ENCODE assay signal across 10 cellular contexts in genomic region chr17:59848385-59848668, GRCh38. TPM values are rescaled to one million over a fixed set of nuclear protein-coding genes. Genes with fewer than 3 reads are reported as not detected.
DNase-seq lines count a peak whose midpoint lies in the region; ATAC-seq and TF ChIP-seq lines count a peak whose summit lies in the region.
"Had no signal": no experiment of that assay in that cellular context is flagged by ENCODE, and none has a peak within 500 bp of the region (broad histone marks: within the 10 kb centered on the region; RNA-seq: fewer than 3 reads in every experiment).

No MANE protein-coding gene starts in this region.

- no peaks in the 10 kb centered on the region for H3K27me3 Mint-ChIP-seq in activated CD4-positive, alpha-beta T cell treated with anti-CD3 and anti-CD28 coated beads, Interleukin-2, amount 10 ng/mL, durations not matched to agents 24 days and 14 days
- no peaks in the 10 kb centered on the region for H3K27me3 Mint-ChIP-seq in stimulated activated memory B cell treated with anti-CD40 and anti-IgM and Interleukin-4, amounts not matched to agents 10 μg/mL and 1 μg/mL and 100 μg/mL, for 72 hours

- TF ChIP-seq EP300 in esophagus muscularis mucosa (IDR thresholded peaks at IDR 0.05) = no peak

- CTCF ChIA-PET in Panc1 (lab: Charles Lee) = no interaction called here

- H3K9me3 ChIP-seq in Panc1 (ENCODE audit: control insufficient read depth, insufficient read depth, low read depth, low read length) = no peaks in the 10 kb centered on the region
- no peaks in the 10 kb centered on the region for H3K9me3 ChIP-seq in esophagus muscularis mucosa

- H3K4me3 ChIP-seq in Panc1 (ENCODE audit: low read depth in 2 of 2, low read length in 2 of 2) = no peak overlapping the region
- no peak overlapping the region for H3K4me3 ChIP-seq in esophagus muscularis mucosa

- in situ Hi-C loops in Panc1 (cut with HindIII; ENCODE audit: low pct_unique_long_range_greater_than_20kb, low sequenced_read_pairs) = no loop called here

- POLR2A ChIA-PET in Panc1 (lab: Charles Lee) = no interaction called here

- H3K4me1 ChIP-seq in Panc1 (ENCODE audit: control insufficient read depth, insufficient read depth, low read length) = peaks cover 72% of the 10 kb centered on the region
- peaks cover 39 to 73% (median 68%) of the 10 kb centered on the region in 4 donors for H3K4me1 ChIP-seq in esophagus muscularis mucosa

- no peak for TF ChIP-seq POLR2A in esophagus muscularis mucosa (IDR thresholded peaks at IDR 0.05; ENCODE audit: low read depth)

- TF ChIP-seq CTCF in Panc1 (IDR thresholded peaks at IDR 0.05) (no peak), esophagus muscularis mucosa (IDR thresholded peaks at IDR 0.05) (no peak)

- no peak for ATAC-seq in Panc1
- no peak for ATAC-seq in stimulated activated memory B cell treated with anti-CD40 and anti-IgM and Interleukin-4, amounts not matched to agents 10 μg/mL and 1 μg/mL and 100 μg/mL, for 72 hours
- no peak for ATAC-seq in HG03139 (IDR thresholded peaks at IDR 0.05; ENCODE audit: unreplicated experiment)
- ATAC-seq in HG02678 (IDR thresholded peaks at IDR 0.05; ENCODE audit: unreplicated experiment) = no peak

- H3K4me1 Mint-ChIP-seq in activated CD4-positive, alpha-beta T cell treated with anti-CD3 and anti-CD28 coated beads, Interleukin-2, amount 10 ng/mL, durations not matched to agents 24 days and 14 days = peaks cover 58% of the 10 kb centered on the region
- peaks cover 54% of the 10 kb centered on the region for H3K4me1 Mint-ChIP-seq in stimulated activated memory B cell treated with anti-CD40 and anti-IgM and Interleukin-4, amounts not matched to agents 10 μg/mL and 1 μg/mL and 100 μg/mL, for 72 hours

- H3K27ac Mint-ChIP-seq in activated CD4-positive, alpha-beta T cell treated with anti-CD3 and anti-CD28 coated beads, Interleukin-2, amount 10 ng/mL, durations not matched to agents 24 days and 14 days = peak overlapping the region; percentile 80
- peak overlapping the region; percentile 100 for H3K27ac Mint-ChIP-seq in stimulated activated memory B cell treated with anti-CD40 and anti-IgM and Interleukin-4, amounts not matched to agents 10 μg/mL and 1 μg/mL and 100 μg/mL, for 72 hours

- H3K27me3 ChIP-seq in Panc1 (ENCODE audit: control insufficient read depth, insufficient read depth, low read length) (no peaks in the 10 kb centered on the region), esophagus muscularis mucosa (no peaks in the 10 kb centered on the region)

- H3K4me3 Mint-ChIP-seq in activated CD4-positive, alpha-beta T cell treated with anti-CD3 and anti-CD28 coated beads, Interleukin-2, amount 10 ng/mL, durations not matched to agents 24 days and 14 days = peak overlapping the region; percentile 62
- no peak overlapping the region for H3K4me3 Mint-ChIP-seq in stimulated activated memory B cell treated with anti-CD40 and anti-IgM and Interleukin-4, amounts not matched to agents 10 μg/mL and 1 μg/mL and 100 μg/mL, for 72 hours

- peaks cover 2% of the 10 kb centered on the region for H3K36me3 Mint-ChIP-seq in activated CD4-positive, alpha-beta T cell treated with anti-CD3 and anti-CD28 coated beads, Interleukin-2, amount 10 ng/mL, durations not matched to agents 24 days and 14 days (ENCODE audit: low read depth)
- H3K36me3 Mint-ChIP-seq in stimulated activated memory B cell treated with anti-CD40 and anti-IgM and Interleukin-4, amounts not matched to agents 10 μg/mL and 1 μg/mL and 100 μg/mL, for 72 hours = no peaks in the 10 kb centered on the region

- DNase-seq in activated CD4-positive, alpha-beta T cell treated with anti-CD3 and anti-CD28 coated beads, Interleukin-2, amount 10 ng/mL, durations not matched to agents 24 days and 14 days = no peak
- no peak for DNase-seq in activated CD4-positive, alpha-beta T cell treated with anti-CD3 and anti-CD28 coated beads for 48 hours
- no peak for DNase-seq in Panc1 (ENCODE audit: low read depth, low spot score)
- no peak for DNase-seq in esophagus muscularis mucosa (ENCODE audit: extremely low spot score)
- DNase-seq in NCI-H526 treated with DMSO at 0.1 percent for 48 hours (lab: John Stamatoyannopoulos, UW) = no peak
- DNase-seq: EL, T-helper 9 cell had no signal

- no TSS peak for BruUV-seq in Panc1 (replicated peaks; lab: Mats Ljungman, UMichigan)

- H3K9me3 Mint-ChIP-seq in activated CD4-positive, alpha-beta T cell treated with anti-CD3 and anti-CD28 coated beads, Interleukin-2, amount 10 ng/mL, durations not matched to agents 24 days and 14 days = no peaks in the 10 kb centered on the region
- peaks cover 2% of the 10 kb centered on the region for H3K9me3 Mint-ChIP-seq in stimulated activated memory B cell treated with anti-CD40 and anti-IgM and Interleukin-4, amounts not matched to agents 10 μg/mL and 1 μg/mL and 100 μg/mL, for 72 hours

- no peaks in the 10 kb centered on the region for H3K36me3 ChIP-seq in Panc1 (ENCODE audit: control insufficient read depth, insufficient read depth, low read length)
- H3K36me3 ChIP-seq in esophagus muscularis mucosa = no peaks in the 10 kb centered on the region

- 96% methylated on average over 6 of the region's 6 CpGs for WGBS in esophagus muscularis mucosa

- intact Hi-C loops in activated CD4-positive, alpha-beta T cell treated with anti-CD3 and anti-CD28 coated beads, Interleukin-2, amount 10 ng/mL, durations not matched to agents 24 days and 14 days (cut with micrococcal nuclease) = loop anchor here (5.0 to 10.0 kb wide), 2 partner anchors 46 to 231 kb away; partner anchors contain the start of genes CLTC, RPS6KB1 and TUBD1
- intact Hi-C loops in Panc1 (cut with micrococcal nuclease; ENCODE audit: unreplicated experiment) (loop anchor here (5.0 kb wide), 2 partner anchors 96 to 146 kb away; no protein-coding TSS in a partner anchor), esophagus muscularis mucosa (cut with DNase I) (loop anchor here (5.0 kb wide), 1 partner anchor 61 kb away; no protein-coding TSS in a partner anchor)

- peak overlapping the region; percentile 100 for H3K27ac ChIP-seq in Panc1 (ENCODE audit: low read length)
- peak overlapping the region; percentile 46 to 95 (median 90) for H3K27ac ChIP-seq in esophagus muscularis mucosa (replicated peaks in 1 of 4)

RNA-seq across cellular contexts. Expression of gene TUBD1, which starts 44.4 kb away (rescaled TPM):
- 11.0 and 12.1 TPM in 2 replicates for total RNA-seq in activated CD4-positive, alpha-beta T cell treated with anti-CD3 and anti-CD28 coated beads, Interleukin-2, amount 10 ng/mL, durations not matched to agents 24 days and 14 days
- 12.5 TPM for total RNA-seq in Panc1 (2021; ENCODE audit: unreplicated experiment)
- 8.6 TPM for polyA plus RNA-seq in Panc1 (2012; ENCODE audit: insufficient read length)
- 10 to 100 TPM in 1 of 4 donors, 1 to 10 TPM in 3; 5.6 to 10.4 (median 7.0) TPM for total RNA-seq in esophagus muscularis mucosa

RNA-seq across cellular contexts. Expression of gene RPS6KB1, which starts 44.6 kb away (rescaled TPM):
- total RNA-seq in activated CD4-positive, alpha-beta T cell treated with anti-CD3 and anti-CD28 coated beads, Interleukin-2, amount 10 ng/mL, durations not matched to agents 24 days and 14 days = 64.0 and 66.4 TPM in 2 replicates
- total RNA-seq in Panc1 (2021; ENCODE audit: unreplicated experiment) (34.6 TPM), esophagus muscularis mucosa (10 to 100 TPM; 26.6 to 45.2 (median 33.4) TPM)
- 28.0 TPM for polyA plus RNA-seq in Panc1 (2012; ENCODE audit: insufficient read length)
